6 cellular contexts compared by ENCODE assay signal in the genomic region with DNA sequence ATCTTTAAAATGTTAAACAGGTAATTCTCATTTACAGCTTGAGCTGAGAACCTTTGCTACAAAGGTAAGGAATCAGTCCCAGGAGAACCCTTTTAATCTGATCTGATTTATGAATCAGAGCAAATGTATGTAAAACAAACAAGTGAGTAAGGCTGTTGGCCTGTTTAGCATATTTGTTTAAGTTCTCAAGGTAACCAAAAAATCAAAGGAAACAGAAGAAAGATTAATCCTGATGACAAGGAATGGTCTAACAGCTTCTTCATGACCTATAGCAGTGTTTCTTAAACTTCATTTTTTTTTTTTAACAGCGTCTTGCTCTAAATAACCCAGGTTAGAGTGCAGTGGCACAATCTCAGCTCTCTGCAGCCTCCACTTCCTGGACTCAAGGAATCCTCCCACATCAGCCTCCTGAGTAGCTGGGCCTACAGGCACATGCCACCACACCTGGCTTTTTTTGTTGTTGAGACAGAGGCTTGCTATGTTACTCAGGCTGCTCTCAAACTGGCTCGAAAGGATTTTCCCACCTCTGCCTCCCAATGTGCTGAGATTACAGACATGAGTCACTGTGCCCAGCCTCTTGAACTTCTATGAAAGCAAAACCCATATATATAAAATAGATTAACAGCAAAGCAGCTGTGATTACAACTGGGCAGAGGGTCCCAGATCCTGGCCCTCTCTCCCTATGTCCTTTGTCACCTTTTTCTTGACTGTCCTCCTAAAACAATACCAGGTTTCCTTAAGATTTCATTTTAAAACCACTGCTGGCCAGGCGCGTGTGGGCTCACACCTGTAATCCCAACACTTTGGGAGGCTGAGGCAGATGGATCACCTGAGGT. TPM values are rescaled to one million over a fixed set of nuclear protein-coding genes. Genes with fewer than 3 reads are reported as not detected.
DNase-seq lines count a peak whose midpoint lies in the region; ATAC-seq and TF ChIP-seq lines count a peak whose summit lies in the region.

No MANE protein-coding gene starts in this region.

- H3K36me3 Mint-ChIP-seq in nephron (ENCODE audit: low read depth) (peaks cover 18% of the 10 kb centered on the region), T-cell (no peaks in the 10 kb centered on the region)

- intact Hi-C loops in vagina (cut with DNase I): no loop called here

- H3K9me3 ChIP-seq in vagina: no peaks in the 10 kb centered on the region

- no peak for TF ChIP-seq CTCF in nephron (IDR thresholded peaks at IDR 0.05; ENCODE audit: unreplicated experiment in 3 of 3)
- TF ChIP-seq CTCF in vagina (IDR thresholded peaks at IDR 0.05): no peak

- no peak for TF ChIP-seq POLR2A in vagina (IDR thresholded peaks at IDR 0.05)

- H3K4me3 Mint-ChIP-seq in nephron (peak overlapping the region in 1 of 3 experiments; percentile 30), T-cell (no peak overlapping the region)

- H3K4me1 ChIP-seq in vagina: peaks cover 9% of the 10 kb centered on the region

- peak overlapping the region in 2 of 3 experiments; percentile 47 to 75 for H3K27ac Mint-ChIP-seq in nephron
- no peak overlapping the region for H3K27ac Mint-ChIP-seq in T-cell

- H3K27me3 Mint-ChIP-seq in nephron (ENCODE audit: low read depth): peaks cover 3% of the 10 kb centered on the region
- H3K27me3 Mint-ChIP-seq in T-cell: no peaks in the 10 kb centered on the region

- CTCF ChIA-PET in T-cell (lab: Charles Lee): interaction anchor here in 1 of 2 donors (0.7 kb wide), 1 partner anchor 90 kb away, joined by 3 read pairs; no protein-coding TSS in a partner anchor

- DNase-seq in HT1080 (ENCODE audit: low read depth) (peak; percentile 76), astrocyte of the hippocampus (ENCODE audit: low read depth, low spot score) (peak; percentile 15), NCI-H510A treated with DMSO at 0.1 percent for 48 hours (lab: John Stamatoyannopoulos, UW) (no peak), vagina (ENCODE audit: extremely low spot score in 2 of 2) (no peak), T-cell (no peak)

- no peaks in the 10 kb centered on the region for H3K9me3 Mint-ChIP-seq in nephron
- no peaks in the 10 kb centered on the region for H3K9me3 Mint-ChIP-seq in T-cell

- peaks cover 22% of the 10 kb centered on the region for H3K4me1 Mint-ChIP-seq in nephron
- peaks cover 10 to 15% (median 15%) of the 10 kb centered on the region in 3 donors for H3K4me1 Mint-ChIP-seq in T-cell

- POLR2A ChIA-PET in T-cell (lab: Charles Lee): interaction anchor here in 1 of 2 donors (0.5 kb wide), 1 partner anchor 1418 kb away, joined by 6 read pairs; no protein-coding TSS in a partner anchor

- no peak for ATAC-seq in T-cell (replicated peaks in 1 of 4)

- H3K4me3 ChIP-seq in vagina: no peak overlapping the region

- no peak overlapping the region for H3K27ac ChIP-seq in vagina

- peaks cover 0 to under 1% of the 10 kb centered on the region in 2 donors for H3K36me3 ChIP-seq in vagina

- H3K27me3 ChIP-seq in vagina: no peaks in the 10 kb centered on the region

RNA-seq across cellular contexts. Expression of gene JPT1, which starts 5.1 kb away (rescaled TPM):
- total RNA-seq in HT1080 (2014; rRNA removed; shearing (Covaris generic)): 260 and 308 TPM in 2 replicates
- 361 and 406 TPM in 2 replicates for polyA plus RNA-seq in HT1080 (2015; cell fraction: cytosol; rRNA removed)
- polyA plus RNA-seq in HT1080 (2015; cell fraction: nucleus; rRNA removed): 163 and 164 TPM in 2 replicates
- total RNA-seq in vagina: 48.1 TPM
- 10 to 100 TPM; 28.3 to 55.8 (median 45.4) TPM for total RNA-seq in T-cell

RNA-seq across cellular contexts. Expression of gene SUMO2, which starts 23.3 kb away (rescaled TPM):
- total RNA-seq in HT1080 (2014; rRNA removed; shearing (Covaris generic)): 314 and 319 TPM in 2 replicates
- polyA plus RNA-seq in HT1080 (2015; cell fraction: cytosol; rRNA removed): 133 and 139 TPM in 2 replicates
- 60.2 and 60.6 TPM in 2 replicates for polyA plus RNA-seq in HT1080 (2015; cell fraction: nucleus; rRNA removed)
- total RNA-seq in vagina (63.6 TPM), T-cell (100 to 1,000 TPM; 239 to 284 (median 269) TPM)

RNA-seq across cellular contexts. Expression of gene NT5C, which starts 27.9 kb away (rescaled TPM):
- 150 and 161 TPM in 2 replicates for total RNA-seq in HT1080 (2014; rRNA removed; shearing (Covaris generic))
- 136 and 141 TPM in 2 replicates for polyA plus RNA-seq in HT1080 (2015; cell fraction: cytosol; rRNA removed)
- polyA plus RNA-seq in HT1080 (2015; cell fraction: nucleus; rRNA removed): 175 and 206 TPM in 2 replicates
- total RNA-seq in vagina (98.5 TPM), T-cell (10 to 100 TPM; 21.5 to 88.8 (median 70.1) TPM)

RNA-seq across cellular contexts. Expression of gene NUP85, which starts 46.1 kb away (rescaled TPM):
- 45.1 and 45.6 TPM in 2 replicates for total RNA-seq in HT1080 (2014; rRNA removed; shearing (Covaris generic))
- 30.7 and 37.7 TPM in 2 replicates for polyA plus RNA-seq in HT1080 (2015; cell fraction: cytosol; rRNA removed)
- 104 and 121 TPM in 2 replicates for polyA plus RNA-seq in HT1080 (2015; cell fraction: nucleus; rRNA removed)
- total RNA-seq in vagina (33.9 TPM), T-cell (100 to 1,000 TPM in 3 of 5 donors, 10 to 100 TPM in 2; 56.2 to 128 (median 106) TPM)

RNA-seq across cellular contexts. Expression of gene ARMC7, which starts 49.6 kb away (rescaled TPM):
- 8.0 and 8.2 TPM in 2 replicates for total RNA-seq in HT1080 (2014; rRNA removed; shearing (Covaris generic))
- 7.0 and 8.9 TPM in 2 replicates for polyA plus RNA-seq in HT1080 (2015; cell fraction: cytosol; rRNA removed)
- polyA plus RNA-seq in HT1080 (2015; cell fraction: nucleus; rRNA removed): 5.3 and 7.2 TPM in 2 replicates
- total RNA-seq in vagina (12.8 TPM), T-cell (10 to 100 TPM in 3 of 5 donors, 1 to 10 TPM in 2; 8.9 to 23.9 (median 18.8) TPM)

Comparison
In these comparisons a context has a peak if more than half of its experiments do, and no peak if none do; other contexts are left out.
1. DNase-seq: peak in HT1080 (single experiment) and astrocyte of the hippocampus (single experiment); none in NCI-H510A treated with DMSO at 0.1 percent for 48 hours (single experiment), vagina (0 of 2) and T-cell (0 of 34).
2. H3K27ac Mint-ChIP-seq: peak in nephron (2 of 3); none in T-cell (0 of 2).